Comparison of ENCODE assay signal across 16 cellular contexts in genomic region chr2:67599561-67599960, GRCh38.
DNase-seq lines count a peak whose midpoint lies in the region; ATAC-seq, FAIRE-seq and TF ChIP-seq lines count a peak whose summit lies in the region.
"Had no signal": no experiment of that assay in that cellular context is flagged by ENCODE, and none has a peak within 500 bp of the region (broad histone marks: within the 10 kb centered on the region; RNA-seq: fewer than 3 reads in every experiment).

No MANE protein-coding gene starts in this region.

- H3K4me2 ChIP-seq in PC-3 (ENCODE audit: low read length) = peak overlapping the region; percentile 37
- H3K4me2 ChIP-seq: SK-N-SH had no signal

- ATAC-seq in PC-3 (peak; percentile 62), lower lobe of right lung (no peak), GM18868 (IDR thresholded peaks at IDR 0.05; ENCODE audit: unreplicated experiment) (no peak)

- H3K36me3 ChIP-seq in PC-3 (ENCODE audit: low read depth, low read length) = no peaks in the 10 kb centered on the region
- no peaks in the 10 kb centered on the region for H3K36me3 ChIP-seq in lower lobe of right lung

- FAIRE-seq in HTR-8/SVneo (lab: Jason Lieb, UNC) = no peak
- FAIRE-seq: K562 had no signal

- H3K9me3 ChIP-seq in PC-3 (ENCODE audit: low read length) (no peaks in the 10 kb centered on the region), lower lobe of right lung (peaks cover 10% of the 10 kb centered on the region)

- H3K27me3 ChIP-seq in PC-3 (ENCODE audit: low read length) (no peaks in the 10 kb centered on the region), lower lobe of right lung (ENCODE audit: low read depth) (no peaks in the 10 kb centered on the region)

- H3K27ac ChIP-seq in PC-3 (ENCODE audit: low read length) = no peak overlapping the region; the same call in 1 of the 2 replicates
- H3K27ac ChIP-seq in lower lobe of right lung = no peak overlapping the region
- H3K27ac ChIP-seq: C4-2B had no signal

- peak overlapping the region; percentile 44 for H2AFZ ChIP-seq in PC-3 (ENCODE audit: low read length)

- H3K4me1 ChIP-seq in PC-3 (ENCODE audit: insufficient read depth, low read length) = peaks cover 37% of the 10 kb centered on the region
- no peaks in the 10 kb centered on the region for H3K4me1 ChIP-seq in lower lobe of right lung

- H3K9me2 ChIP-seq in PC-3 (replicated peaks; ENCODE audit: low read length) = no peaks in the 10 kb centered on the region
- H3K9me2 ChIP-seq: SK-N-SH had no signal

- intact Hi-C loops in PC-3 (cut with micrococcal nuclease) = loop anchor here (2.0 to 5.0 kb wide), 2 partner anchors 27 to 37 kb away; no protein-coding TSS in a partner anchor
- intact Hi-C loops in lower lobe of right lung (cut with DNase I) = no loop called here

- no peak overlapping the region for H3K4me3 ChIP-seq in PC-3 (ENCODE audit: low read length)
- H3K4me3 ChIP-seq in lower lobe of right lung = no peak overlapping the region
- H3K4me3 ChIP-seq: K562 had no signal

- H4K20me1 ChIP-seq in PC-3 (ENCODE audit: low read length) = no peaks in the 10 kb centered on the region

- H3K79me2 ChIP-seq in PC-3 (ENCODE audit: low read length) = no peaks in the 10 kb centered on the region

- no peak for TF ChIP-seq CTCF in PC-3 (conservative IDR thresholded peaks at IDR 0.05; ENCODE audit: low read depth, low read length)
- TF ChIP-seq CTCF in lower lobe of right lung (IDR thresholded peaks at IDR 0.05) = no peak

- H3K9ac ChIP-seq in PC-3 (ENCODE audit: low read length) = no peak overlapping the region
- H3K9ac ChIP-seq: SK-N-SH had no signal

- no TSS peak for BruUV-seq in PC-3 (replicated peaks; lab: Mats Ljungman, UMichigan)

- POLR2A ChIA-PET in PC-3 (lab: Charles Lee; ENCODE audit: unreplicated experiment) = no interaction called here

- peak; percentile 46 for DNase-seq in EH (ENCODE audit: low read depth)
- DNase-seq in PC-3 = peak; percentile 31
- peak; percentile 25 for DNase-seq in fibroblast of peridontal ligament (ENCODE audit: extremely low read depth)
- DNase-seq in renal cortical epithelial cell (ENCODE audit: low read depth) = peak; percentile 13
- DNase-seq in HTR-8/SVneo (ENCODE audit: insufficient read length, low spot score) = no peak
- no peak for DNase-seq in lower lobe of right lung
- DNase-seq: DMS 273 treated with DMSO at 0.1 percent for 48 hours, H9, NCI-H1436, NCI-H2029 treated with DMSO at 0.1 percent for 48 hours, NCI-H2171 treated with DMSO at 0.1 percent for 48 hours, NCI-H774, SK-N-SH had no signal

- no peaks in the 10 kb centered on the region for H3F3A ChIP-seq in PC-3 (ENCODE audit: low read length, unreplicated experiment)

- CTCF ChIA-PET in PC-3 (lab: Charles Lee) = no interaction called here

Comparison
In these comparisons a context has a peak if more than half of its experiments do, and no peak if none do; other contexts are left out.
1. DNase-seq: peak in EH (single experiment), PC-3 (single experiment), fibroblast of peridontal ligament (single experiment) and renal cortical epithelial cell (single experiment); none in HTR-8/SVneo (single experiment) and lower lobe of right lung (single experiment).